8 cellular contexts compared by ENCODE assay signal in the genomic region with DNA sequence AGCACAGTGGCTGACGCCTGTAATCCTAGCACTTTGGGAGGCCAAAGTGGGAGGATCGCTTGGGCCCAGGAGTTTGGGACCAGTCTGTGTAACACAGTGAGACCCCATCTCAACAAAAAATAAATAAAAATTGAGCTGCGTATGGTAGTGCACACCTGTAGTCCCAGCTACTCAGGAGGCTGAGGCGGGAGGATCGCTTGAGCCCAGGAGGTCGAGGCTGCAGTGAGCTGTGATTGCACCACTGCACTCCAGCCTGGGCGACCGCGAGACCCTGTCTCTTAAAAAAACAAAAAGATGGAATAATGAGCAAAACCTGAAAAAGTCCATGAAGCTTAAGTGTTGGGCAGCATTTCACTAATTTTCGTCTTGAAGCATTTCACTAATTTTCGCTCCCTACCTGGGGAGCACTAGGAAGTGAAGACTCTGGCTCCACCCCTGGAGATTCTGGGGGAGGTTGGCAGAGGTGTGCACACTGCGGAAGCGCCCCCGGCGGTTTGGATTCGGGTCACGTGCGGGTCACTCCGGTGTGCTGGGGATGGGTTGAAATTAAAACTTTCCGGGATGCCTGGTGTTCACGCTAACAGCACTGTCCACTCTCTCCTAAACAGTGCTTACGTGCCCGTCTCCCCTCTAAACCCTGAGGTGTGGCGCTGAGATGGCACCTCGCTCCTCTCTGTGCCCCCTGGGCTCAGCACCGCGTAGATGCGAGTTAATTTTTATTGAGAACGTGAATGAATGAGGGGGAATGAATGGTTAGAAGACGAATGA. TPM values are rescaled to one million over a fixed set of nuclear protein-coding genes. Genes with fewer than 3 reads are reported as not detected.
DNase-seq lines count a peak whose midpoint lies in the region; ATAC-seq and TF ChIP-seq lines count a peak whose summit lies in the region.

No MANE protein-coding gene starts in this region.

- peak; percentile 69 for DNase-seq in Calu3
- no peak for DNase-seq in activated T-helper 2 cell treated with anti-CD3 and anti-CD28 coated beads, Interferon-gamma antibody, Interleukin-2, Interleukin-4, amounts not matched to agents 10 μg/mL and 5 μg/mL and 100 μg/mL, durations not matched to agents 14 hours and 24 hours and 36 hours (ENCODE audit: low spot score)
- DNase-seq in activated gamma-delta T cell treated with Interleukin-2 at 50 U/mL for 16 hours: no peak
- DNase-seq in NCI-H2029 treated with DMSO at 0.1 percent for 48 hours (lab: John Stamatoyannopoulos, UW): no peak

- no peak overlapping the region for H3K9ac ChIP-seq in HUES48 (ENCODE audit: low read depth, low read length)
- peak overlapping the region; percentile 56 for H3K9ac ChIP-seq in iPS-15b (ENCODE audit: low read depth, low read length)

- peak; percentile 10 for ATAC-seq in GM19455 (IDR thresholded peaks at IDR 0.05; ENCODE audit: unreplicated experiment)
- ATAC-seq in stimulated activated memory B cell treated with anti-CD40 and anti-IgM and Interleukin-4, amounts not matched to agents 10 μg/mL and 1 μg/mL and 100 μg/mL, for 72 hours: peak; percentile 39

- peaks cover 18% of the 10 kb centered on the region for H3K4me1 Mint-ChIP-seq in Calu3 (ENCODE audit: low read depth, unreplicated experiment)
- H3K4me1 Mint-ChIP-seq in activated T-helper 2 cell treated with anti-CD3 and anti-CD28 coated beads, Interferon-gamma antibody, Interleukin-2, Interleukin-4, amounts not matched to agents 10 μg/mL and 5 μg/mL and 100 μg/mL, durations not matched to agents 14 hours and 24 hours and 36 hours (ENCODE audit: low read depth): peaks cover 14% of the 10 kb centered on the region
- H3K4me1 Mint-ChIP-seq in stimulated activated memory B cell treated with anti-CD40 and anti-IgM and Interleukin-4, amounts not matched to agents 10 μg/mL and 1 μg/mL and 100 μg/mL, for 72 hours: peaks cover 33% of the 10 kb centered on the region

- no peaks in the 10 kb centered on the region for H3K9me3 Mint-ChIP-seq in Calu3 (ENCODE audit: low read depth, unreplicated experiment)
- no peaks in the 10 kb centered on the region for H3K9me3 Mint-ChIP-seq in activated T-helper 2 cell treated with anti-CD3 and anti-CD28 coated beads, Interferon-gamma antibody, Interleukin-2, Interleukin-4, amounts not matched to agents 10 μg/mL and 5 μg/mL and 100 μg/mL, durations not matched to agents 14 hours and 24 hours and 36 hours
- H3K9me3 Mint-ChIP-seq in stimulated activated memory B cell treated with anti-CD40 and anti-IgM and Interleukin-4, amounts not matched to agents 10 μg/mL and 1 μg/mL and 100 μg/mL, for 72 hours: no peaks in the 10 kb centered on the region

- H3K27ac ChIP-seq in HUES48 (ENCODE audit: low read depth, low read length): peak overlapping the region; percentile 89

- peak overlapping the region; percentile 77 for H3K27ac Mint-ChIP-seq in Calu3 (ENCODE audit: unreplicated experiment)
- H3K27ac Mint-ChIP-seq in activated T-helper 2 cell treated with anti-CD3 and anti-CD28 coated beads, Interferon-gamma antibody, Interleukin-2, Interleukin-4, amounts not matched to agents 10 μg/mL and 5 μg/mL and 100 μg/mL, durations not matched to agents 14 hours and 24 hours and 36 hours: peak overlapping the region; percentile 59
- peak overlapping the region; percentile 80 for H3K27ac Mint-ChIP-seq in stimulated activated memory B cell treated with anti-CD40 and anti-IgM and Interleukin-4, amounts not matched to agents 10 μg/mL and 1 μg/mL and 100 μg/mL, for 72 hours

- H3K9me3 ChIP-seq in HUES48 (ENCODE audit: control insufficient read depth, insufficient read depth, low read length) (no peaks in the 10 kb centered on the region), iPS-15b (ENCODE audit: control insufficient read depth, insufficient read depth, low read length) (no peaks in the 10 kb centered on the region)

- H3K36me3 Mint-ChIP-seq in Calu3 (ENCODE audit: insufficient read depth, unreplicated experiment): peaks cover 27% of the 10 kb centered on the region
- H3K36me3 Mint-ChIP-seq in activated T-helper 2 cell treated with anti-CD3 and anti-CD28 coated beads, Interferon-gamma antibody, Interleukin-2, Interleukin-4, amounts not matched to agents 10 μg/mL and 5 μg/mL and 100 μg/mL, durations not matched to agents 14 hours and 24 hours and 36 hours (ENCODE audit: low read depth): peaks cover 5% of the 10 kb centered on the region
- no peaks in the 10 kb centered on the region for H3K36me3 Mint-ChIP-seq in stimulated activated memory B cell treated with anti-CD40 and anti-IgM and Interleukin-4, amounts not matched to agents 10 μg/mL and 1 μg/mL and 100 μg/mL, for 72 hours

- H3K27me3 ChIP-seq in HUES48 (ENCODE audit: control insufficient read depth, insufficient read depth, low read length) (no peaks in the 10 kb centered on the region), iPS-15b (ENCODE audit: control insufficient read depth, insufficient read depth, low read length) (no peaks in the 10 kb centered on the region)

- H3K4me3 ChIP-seq in HUES48 (ENCODE audit: low read depth, low read length) (peak overlapping the region; percentile 86), iPS-15b (ENCODE audit: low read depth, low read length) (peak overlapping the region; percentile 90)

- peak overlapping the region; percentile 93 for H3K4me3 Mint-ChIP-seq in Calu3 (ENCODE audit: low read depth, unreplicated experiment)
- peak overlapping the region; percentile 91 for H3K4me3 Mint-ChIP-seq in activated T-helper 2 cell treated with anti-CD3 and anti-CD28 coated beads, Interferon-gamma antibody, Interleukin-2, Interleukin-4, amounts not matched to agents 10 μg/mL and 5 μg/mL and 100 μg/mL, durations not matched to agents 14 hours and 24 hours and 36 hours (ENCODE audit: low read depth)
- peak overlapping the region; percentile 94 for H3K4me3 Mint-ChIP-seq in stimulated activated memory B cell treated with anti-CD40 and anti-IgM and Interleukin-4, amounts not matched to agents 10 μg/mL and 1 μg/mL and 100 μg/mL, for 72 hours

- no peaks in the 10 kb centered on the region for H3K27me3 Mint-ChIP-seq in Calu3 (ENCODE audit: unreplicated experiment)
- H3K27me3 Mint-ChIP-seq in activated T-helper 2 cell treated with anti-CD3 and anti-CD28 coated beads, Interferon-gamma antibody, Interleukin-2, Interleukin-4, amounts not matched to agents 10 μg/mL and 5 μg/mL and 100 μg/mL, durations not matched to agents 14 hours and 24 hours and 36 hours (ENCODE audit: low read depth): no peaks in the 10 kb centered on the region
- no peaks in the 10 kb centered on the region for H3K27me3 Mint-ChIP-seq in stimulated activated memory B cell treated with anti-CD40 and anti-IgM and Interleukin-4, amounts not matched to agents 10 μg/mL and 1 μg/mL and 100 μg/mL, for 72 hours

- H3K4me1 ChIP-seq in HUES48 (ENCODE audit: control insufficient read depth, insufficient read depth, low read length) (no peaks in the 10 kb centered on the region), iPS-15b (ENCODE audit: control insufficient read depth, insufficient read depth, low read length) (no peaks in the 10 kb centered on the region)

- no peak for TF ChIP-seq CTCF in Calu3 (IDR thresholded peaks at IDR 0.05; ENCODE audit: unreplicated experiment)

- BruUV-seq in Calu3 (replicated peaks; lab: Mats Ljungman, UMichigan): no TSS peak

- CTCF ChIA-PET in Calu3 (lab: Charles Lee): interaction anchor here (0.7 kb wide), 1 partner anchor 13 kb away, joined by 4 read pairs; no protein-coding TSS in a partner anchor

- peaks cover 5% of the 10 kb centered on the region for H3K36me3 ChIP-seq in HUES48 (ENCODE audit: control insufficient read depth, insufficient read depth, low read length)
- no peaks in the 10 kb centered on the region for H3K36me3 ChIP-seq in iPS-15b (ENCODE audit: control insufficient read depth, insufficient read depth, low read length)

- intact Hi-C loops in Calu3 (cut with micrococcal nuclease; ENCODE audit: unreplicated experiment): no loop called here
- intact Hi-C loops in activated T-helper 2 cell treated with anti-CD3 and anti-CD28 coated beads, Interferon-gamma antibody, Interleukin-2, Interleukin-4, amounts not matched to agents 10 μg/mL and 5 μg/mL and 100 μg/mL, durations not matched to agents 14 hours and 24 hours and 36 hours (cut with micrococcal nuclease): loop anchor here (1.0 to 2.0 kb wide), 2 partner anchors 37 to 100 kb away; partner anchors contain the start of gene COX8A

RNA-seq across cellular contexts. Expression of gene NAA40, which starts 0.9 kb away (rescaled TPM):
- 41.3 and 44.9 TPM in 2 replicates for total RNA-seq in Calu3 (2022)
- 29.9 and 30.3 TPM in 2 replicates for total RNA-seq in activated T-helper 2 cell treated with anti-CD3 and anti-CD28 coated beads, Interferon-gamma antibody, Interleukin-2, Interleukin-4, amounts not matched to agents 10 μg/mL and 5 μg/mL and 100 μg/mL, durations not matched to agents 14 hours and 24 hours and 36 hours

RNA-seq across cellular contexts. Expression of gene RCOR2, which starts 20.9 kb away (rescaled TPM):
- total RNA-seq in Calu3 (2022): 0.26 and 0.37 TPM in 2 replicates
- 0.41 and 0.43 TPM in 2 replicates for total RNA-seq in activated T-helper 2 cell treated with anti-CD3 and anti-CD28 coated beads, Interferon-gamma antibody, Interleukin-2, Interleukin-4, amounts not matched to agents 10 μg/mL and 5 μg/mL and 100 μg/mL, durations not matched to agents 14 hours and 24 hours and 36 hours

RNA-seq across cellular contexts. Expression of gene COX8A, which starts 36.5 kb away (rescaled TPM):
- 313 and 325 TPM in 2 replicates for total RNA-seq in Calu3 (2022)
- 312 and 326 TPM in 2 replicates for total RNA-seq in activated T-helper 2 cell treated with anti-CD3 and anti-CD28 coated beads, Interferon-gamma antibody, Interleukin-2, Interleukin-4, amounts not matched to agents 10 μg/mL and 5 μg/mL and 100 μg/mL, durations not matched to agents 14 hours and 24 hours and 36 hours

RNA-seq across cellular contexts. Expression of gene OTUB1, which starts 48.3 kb away (rescaled TPM):
- total RNA-seq in Calu3 (2022): 96.9 and 103 TPM in 2 replicates
- total RNA-seq in activated T-helper 2 cell treated with anti-CD3 and anti-CD28 coated beads, Interferon-gamma antibody, Interleukin-2, Interleukin-4, amounts not matched to agents 10 μg/mL and 5 μg/mL and 100 μg/mL, durations not matched to agents 14 hours and 24 hours and 36 hours: 107 and 110 TPM in 2 replicates
